Comparison of ENCODE assay signal across 1 cellular context in genomic region chr4:22692736-22693135, GRCh38.
TF ChIP-seq lines count a peak whose summit lies in the region.

TSS of gene GBA3 (plus strand) at chr4:22692937.

TF ChIP-seq in liver, 16 proteins besides CTCF, POLR2A, EP300 and RAD21 (continued from another document):
- TF ChIP-seq, protein P1, sequence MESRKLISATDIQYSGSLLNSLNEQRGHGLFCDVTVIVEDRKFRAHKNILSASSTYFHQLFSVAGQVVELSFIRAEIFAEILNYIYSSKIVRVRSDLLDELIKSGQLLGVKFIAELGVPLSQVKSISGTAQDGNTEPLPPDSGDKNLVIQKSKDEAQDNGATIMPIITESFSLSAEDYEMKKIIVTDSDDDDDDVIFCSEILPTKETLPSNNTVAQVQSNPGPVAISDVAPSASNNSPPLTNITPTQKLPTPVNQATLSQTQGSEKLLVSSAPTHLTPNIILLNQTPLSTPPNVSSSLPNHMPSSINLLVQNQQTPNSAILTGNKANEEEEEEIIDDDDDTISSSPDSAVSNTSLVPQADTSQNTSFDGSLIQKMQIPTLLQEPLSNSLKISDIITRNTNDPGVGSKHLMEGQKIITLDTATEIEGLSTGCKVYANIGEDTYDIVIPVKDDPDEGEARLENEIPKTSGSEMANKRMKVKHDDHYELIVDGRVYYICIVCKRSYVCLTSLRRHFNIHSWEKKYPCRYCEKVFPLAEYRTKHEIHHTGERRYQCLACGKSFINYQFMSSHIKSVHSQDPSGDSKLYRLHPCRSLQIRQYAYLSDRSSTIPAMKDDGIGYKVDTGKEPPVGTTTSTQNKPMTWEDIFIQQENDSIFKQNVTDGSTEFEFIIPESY (IDR thresholded peaks at IDR 0.05), result peak; percentile 6
